Comparison of ENCODE assay signal across 8 cellular contexts in genomic region chr12:122976648-122976975, GRCh38. TPM values are rescaled to one million over a fixed set of nuclear protein-coding genes. Genes with fewer than 3 reads are reported as not detected.
A peak's percentile ranks its signal among the peaks of the same experiment; 100 is the strongest.
DNase-seq lines count a peak whose midpoint lies in the region; FAIRE-seq and TF ChIP-seq lines count a peak whose summit lies in the region.
"Had no signal": no experiment of that assay in that cellular context is flagged by ENCODE, and none has a peak within 500 bp of the region (broad histone marks: within the 10 kb centered on the region; RNA-seq: fewer than 3 reads in every experiment).

No MANE protein-coding gene starts in this region.

- CTCF ChIA-PET in PC-9 (lab: Charles Lee), result no interaction called here

- H3K4me3 Mint-ChIP-seq in progenitor cell of endocrine pancreas (ENCODE audit: low read depth) (peak overlapping the region; percentile 97), glutamatergic neuron (ENCODE audit: unreplicated experiment) (no peak overlapping the region)

- no peak for TF ChIP-seq CTCF in DOHH2 (IDR thresholded peaks at IDR 0.05; ENCODE audit: low read depth, low read length, poor library complexity, severe bottlenecking)
- TF ChIP-seq CTCF in PC-9 (conservative IDR thresholded peaks at IDR 0.05), result no peak
- TF ChIP-seq CTCF in dorsolateral prefrontal cortex (IDR thresholded peaks at IDR 0.05 in 54 of 56, conservative IDR thresholded peaks at IDR 0.05 in 2 of 56; ENCODE audit: low read depth in 1 of 56, partially characterized antibody in 56 of 56), result no peak
- no peak for TF ChIP-seq CTCF in progenitor cell of endocrine pancreas (IDR thresholded peaks at IDR 0.05; ENCODE audit: unreplicated experiment)
- TF ChIP-seq CTCF in glutamatergic neuron (IDR thresholded peaks at IDR 0.05; ENCODE audit: partially characterized antibody, unreplicated experiment), result no peak

- no peak for DNase-seq in PC-9
- no peak for DNase-seq in dorsolateral prefrontal cortex
- no peak for DNase-seq in progenitor cell of endocrine pancreas (ENCODE audit: low spot score, unreplicated experiment)
- DNase-seq in glutamatergic neuron, result no peak
- no peak for DNase-seq in frontal cortex (ENCODE audit: low spot score in 2 of 2)
- no peak for DNase-seq in effector memory CD4-positive, alpha-beta T cell

- H3K4me3 ChIP-seq in DOHH2 (ENCODE audit: low read length) (peak overlapping the region; percentile 88), PC-9 (peak overlapping the region; percentile 94; the same call in 1 of the 2 replicates), dorsolateral prefrontal cortex (peak overlapping the region in 35 of 59 donors; percentile 9 to 100 (median 95))
- no peak overlapping the region for H3K4me3 ChIP-seq in effector memory CD4-positive, alpha-beta T cell (ENCODE audit: insufficient read depth, low read depth, low read length, poor library complexity, severe bottlenecking)

- POLR2A ChIA-PET in PC-9 (lab: Charles Lee; ENCODE audit: unreplicated experiment), result no interaction called here

- no TSS peak for BruUV-seq in PC-9 (replicated peaks; lab: Mats Ljungman, UMichigan)

- H4K20me1 ChIP-seq in DOHH2 (ENCODE audit: control insufficient read depth, insufficient read depth, low read depth, low read length), result no peaks in the 10 kb centered on the region
- no peaks in the 10 kb centered on the region for H4K20me1 ChIP-seq in PC-9 (ENCODE audit: insufficient read depth)

- H3K36me3 ChIP-seq in DOHH2 (ENCODE audit: control insufficient read depth, low read length), result peaks cover 45% of the 10 kb centered on the region
- no peaks in the 10 kb centered on the region for H3K36me3 ChIP-seq in PC-9 (ENCODE audit: low read depth)
- H3K36me3 ChIP-seq in effector memory CD4-positive, alpha-beta T cell (ENCODE audit: control insufficient read depth, insufficient read depth, low read length), result no peaks in the 10 kb centered on the region

- H3K79me2 ChIP-seq in DOHH2 (ENCODE audit: control insufficient read depth, low read length) (peaks cover 69% of the 10 kb centered on the region), PC-9 (ENCODE audit: low read depth) (peaks cover 24% of the 10 kb centered on the region)

- H3K27me3 Mint-ChIP-seq in progenitor cell of endocrine pancreas (no peaks in the 10 kb centered on the region), glutamatergic neuron (ENCODE audit: unreplicated experiment) (peaks cover 8% of the 10 kb centered on the region)

- no peak for FAIRE-seq in frontal cortex (lab: Jason Lieb, UNC)
- FAIRE-seq: bronchial epithelial cell had no signal

- H3K9me3 Mint-ChIP-seq in progenitor cell of endocrine pancreas (ENCODE audit: low read depth) (no peaks in the 10 kb centered on the region), glutamatergic neuron (ENCODE audit: unreplicated experiment) (peaks cover 5% of the 10 kb centered on the region)

- H3K36me3 Mint-ChIP-seq in progenitor cell of endocrine pancreas (ENCODE audit: insufficient read depth) (no peaks in the 10 kb centered on the region), glutamatergic neuron (ENCODE audit: unreplicated experiment) (no peaks in the 10 kb centered on the region)

- no peaks in the 10 kb centered on the region for H3F3A ChIP-seq in DOHH2 (ENCODE audit: control insufficient read depth, insufficient read depth)
- H3F3A ChIP-seq in PC-9 (ENCODE audit: insufficient read depth, low read depth), result peaks cover 7% of the 10 kb centered on the region; the same call in 1 of the 2 replicates

- peak overlapping the region; percentile 89; the same call in 1 of the 2 replicates for H3K4me2 ChIP-seq in DOHH2 (ENCODE audit: low read length)
- peak overlapping the region; percentile 100 for H3K4me2 ChIP-seq in PC-9

- H3K4me1 Mint-ChIP-seq in progenitor cell of endocrine pancreas (ENCODE audit: low read depth), result peaks cover 19% of the 10 kb centered on the region
- peaks cover 1% of the 10 kb centered on the region for H3K4me1 Mint-ChIP-seq in glutamatergic neuron (ENCODE audit: low read depth, unreplicated experiment)

- H3K9me2 ChIP-seq in DOHH2 (replicated peaks; ENCODE audit: control insufficient read depth, low read length) (no peaks in the 10 kb centered on the region), PC-9 (ENCODE audit: insufficient read depth) (no peaks in the 10 kb centered on the region)

- H3K27me3 ChIP-seq in DOHH2 (ENCODE audit: control insufficient read depth, low read length), result no peaks in the 10 kb centered on the region
- no peaks in the 10 kb centered on the region for H3K27me3 ChIP-seq in PC-9 (ENCODE audit: insufficient read depth, low read depth)
- H3K27me3 ChIP-seq in dorsolateral prefrontal cortex, result no peaks in the 10 kb centered on the region
- H3K27me3 ChIP-seq in effector memory CD4-positive, alpha-beta T cell (replicated peaks; ENCODE audit: control insufficient read depth, insufficient read depth, low read length, poor library complexity, severe bottlenecking), result no peaks in the 10 kb centered on the region

- intact Hi-C loops in PC-9 (cut with micrococcal nuclease; ENCODE audit: unreplicated experiment) (loop anchor here (10.0 kb wide), 1 partner anchor 628 kb away; the partner anchor contains the start of gene DDX55), dorsolateral prefrontal cortex (cut with DNase I) (loop anchor here in 1 of 2 donors (5.0 to 10.0 kb wide), 4 partner anchors 261 to 626 kb away; partner anchors contain the start of genes DDX55, SBNO1 and ZCCHC8)

- H2AFZ ChIP-seq in PC-9, result no peak overlapping the region

- H3K27ac ChIP-seq in DOHH2 (ENCODE audit: low read depth, low read length) (no peak overlapping the region), PC-9 (no peak overlapping the region), dorsolateral prefrontal cortex (peak overlapping the region in 10 of 59 donors; percentile 13 to 100 (median 98))
- H3K27ac ChIP-seq in effector memory CD4-positive, alpha-beta T cell (ENCODE audit: insufficient read depth, low read length, poor library complexity, severe bottlenecking), result no peak overlapping the region

- peaks cover 30% of the 10 kb centered on the region for H3K4me1 ChIP-seq in DOHH2 (ENCODE audit: control insufficient read depth, low read length)
- peaks cover 11% of the 10 kb centered on the region; the same call in 1 of the 2 replicates for H3K4me1 ChIP-seq in PC-9 (replicated peaks; ENCODE audit: insufficient read depth)
- H3K4me1 ChIP-seq in effector memory CD4-positive, alpha-beta T cell (ENCODE audit: control insufficient read depth, insufficient read depth, low read length, poor library complexity, severe bottlenecking), result peaks cover 33% of the 10 kb centered on the region

- no peak overlapping the region for H3K27ac Mint-ChIP-seq in progenitor cell of endocrine pancreas
- H3K27ac Mint-ChIP-seq in glutamatergic neuron (ENCODE audit: unreplicated experiment), result no peak overlapping the region

- H3K9me3 ChIP-seq in DOHH2 (ENCODE audit: control insufficient read depth, insufficient read depth, low read length), result no peaks in the 10 kb centered on the region
- no peaks in the 10 kb centered on the region for H3K9me3 ChIP-seq in PC-9 (ENCODE audit: insufficient read depth, low read depth)
- H3K9me3 ChIP-seq in effector memory CD4-positive, alpha-beta T cell (ENCODE audit: control insufficient read depth, low read length), result no peaks in the 10 kb centered on the region

RNA-seq across cellular contexts. Expression of gene OGFOD2, which starts 1.6 kb away (rescaled TPM):
- total RNA-seq in PC-9 (2021) (33.5 and 36.1 TPM in 2 replicates), dorsolateral prefrontal cortex (10 to 100 TPM in 119 of 120 experiments, 1 to 10 TPM in 1; 9.6 to 30.5 (median 17.3) TPM), progenitor cell of endocrine pancreas (16.1 and 16.8 TPM in 2 replicates), glutamatergic neuron (ENCODE audit: unreplicated experiment) (15.3 TPM), frontal cortex (4.5 TPM)

RNA-seq across cellular contexts. Expression of gene ARL6IP4, which starts 3.9 kb away (rescaled TPM):
- total RNA-seq in PC-9 (2021) (162 and 191 TPM in 2 replicates), dorsolateral prefrontal cortex (100 to 1,000 TPM; 127 to 221 (median 162) TPM), progenitor cell of endocrine pancreas (122 and 127 TPM in 2 replicates), glutamatergic neuron (ENCODE audit: unreplicated experiment) (122 TPM), frontal cortex (24.9 TPM)

RNA-seq across cellular contexts. Expression of gene ABCB9, which starts 10.3 kb away (rescaled TPM):
- total RNA-seq in PC-9 (2021) (11.4 and 13.0 TPM in 2 replicates), dorsolateral prefrontal cortex (10 to 100 TPM; 26.8 to 86.6 (median 52.6) TPM), progenitor cell of endocrine pancreas (10.4 and 10.5 TPM in 2 replicates), glutamatergic neuron (ENCODE audit: unreplicated experiment) (8.8 TPM), frontal cortex (17.5 TPM)
